1 cellular context compared by ENCODE assay signal in the genomic region with DNA sequence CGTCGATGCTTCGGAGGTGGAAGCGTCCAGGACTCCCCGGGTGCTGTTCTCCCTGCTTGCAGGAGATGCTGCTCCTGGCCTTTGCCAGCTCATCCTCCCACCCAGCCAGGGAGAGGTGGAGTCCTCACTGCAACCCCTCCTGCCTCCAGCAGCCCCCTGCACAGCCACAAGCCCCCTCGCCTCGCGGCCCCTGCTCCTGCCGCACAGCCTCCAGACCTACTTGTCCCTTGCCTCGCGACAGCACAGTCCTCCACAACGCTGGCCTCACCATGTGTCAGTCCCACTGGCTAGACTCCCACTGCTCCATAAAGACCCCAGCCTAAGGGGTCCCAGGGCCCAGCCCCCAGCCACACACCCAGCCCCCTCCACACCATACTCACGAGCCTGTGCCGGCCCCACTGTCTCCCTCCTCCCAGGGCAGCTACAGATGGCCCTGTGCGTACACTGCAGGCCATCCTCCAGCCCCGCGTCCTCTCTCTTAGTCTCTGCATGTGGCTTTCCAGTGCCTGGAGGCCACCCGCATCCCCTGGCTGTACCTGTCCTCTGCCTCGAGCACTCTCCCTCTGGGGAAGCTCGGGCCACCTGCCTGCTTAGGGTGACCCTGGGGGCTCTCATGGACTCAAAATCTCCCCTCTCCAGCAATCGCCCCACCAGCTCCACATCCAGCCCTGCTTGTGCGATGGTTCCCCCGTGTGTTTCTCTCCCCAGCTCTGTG.
TF ChIP-seq lines count a peak whose summit lies in the region.

No MANE protein-coding gene starts in this region.

TF ChIP-seq in GM23338, 12 proteins besides CTCF, POLR2A, EP300 and RAD21 (continued from another document):
- TF ChIP-seq, protein P1, sequence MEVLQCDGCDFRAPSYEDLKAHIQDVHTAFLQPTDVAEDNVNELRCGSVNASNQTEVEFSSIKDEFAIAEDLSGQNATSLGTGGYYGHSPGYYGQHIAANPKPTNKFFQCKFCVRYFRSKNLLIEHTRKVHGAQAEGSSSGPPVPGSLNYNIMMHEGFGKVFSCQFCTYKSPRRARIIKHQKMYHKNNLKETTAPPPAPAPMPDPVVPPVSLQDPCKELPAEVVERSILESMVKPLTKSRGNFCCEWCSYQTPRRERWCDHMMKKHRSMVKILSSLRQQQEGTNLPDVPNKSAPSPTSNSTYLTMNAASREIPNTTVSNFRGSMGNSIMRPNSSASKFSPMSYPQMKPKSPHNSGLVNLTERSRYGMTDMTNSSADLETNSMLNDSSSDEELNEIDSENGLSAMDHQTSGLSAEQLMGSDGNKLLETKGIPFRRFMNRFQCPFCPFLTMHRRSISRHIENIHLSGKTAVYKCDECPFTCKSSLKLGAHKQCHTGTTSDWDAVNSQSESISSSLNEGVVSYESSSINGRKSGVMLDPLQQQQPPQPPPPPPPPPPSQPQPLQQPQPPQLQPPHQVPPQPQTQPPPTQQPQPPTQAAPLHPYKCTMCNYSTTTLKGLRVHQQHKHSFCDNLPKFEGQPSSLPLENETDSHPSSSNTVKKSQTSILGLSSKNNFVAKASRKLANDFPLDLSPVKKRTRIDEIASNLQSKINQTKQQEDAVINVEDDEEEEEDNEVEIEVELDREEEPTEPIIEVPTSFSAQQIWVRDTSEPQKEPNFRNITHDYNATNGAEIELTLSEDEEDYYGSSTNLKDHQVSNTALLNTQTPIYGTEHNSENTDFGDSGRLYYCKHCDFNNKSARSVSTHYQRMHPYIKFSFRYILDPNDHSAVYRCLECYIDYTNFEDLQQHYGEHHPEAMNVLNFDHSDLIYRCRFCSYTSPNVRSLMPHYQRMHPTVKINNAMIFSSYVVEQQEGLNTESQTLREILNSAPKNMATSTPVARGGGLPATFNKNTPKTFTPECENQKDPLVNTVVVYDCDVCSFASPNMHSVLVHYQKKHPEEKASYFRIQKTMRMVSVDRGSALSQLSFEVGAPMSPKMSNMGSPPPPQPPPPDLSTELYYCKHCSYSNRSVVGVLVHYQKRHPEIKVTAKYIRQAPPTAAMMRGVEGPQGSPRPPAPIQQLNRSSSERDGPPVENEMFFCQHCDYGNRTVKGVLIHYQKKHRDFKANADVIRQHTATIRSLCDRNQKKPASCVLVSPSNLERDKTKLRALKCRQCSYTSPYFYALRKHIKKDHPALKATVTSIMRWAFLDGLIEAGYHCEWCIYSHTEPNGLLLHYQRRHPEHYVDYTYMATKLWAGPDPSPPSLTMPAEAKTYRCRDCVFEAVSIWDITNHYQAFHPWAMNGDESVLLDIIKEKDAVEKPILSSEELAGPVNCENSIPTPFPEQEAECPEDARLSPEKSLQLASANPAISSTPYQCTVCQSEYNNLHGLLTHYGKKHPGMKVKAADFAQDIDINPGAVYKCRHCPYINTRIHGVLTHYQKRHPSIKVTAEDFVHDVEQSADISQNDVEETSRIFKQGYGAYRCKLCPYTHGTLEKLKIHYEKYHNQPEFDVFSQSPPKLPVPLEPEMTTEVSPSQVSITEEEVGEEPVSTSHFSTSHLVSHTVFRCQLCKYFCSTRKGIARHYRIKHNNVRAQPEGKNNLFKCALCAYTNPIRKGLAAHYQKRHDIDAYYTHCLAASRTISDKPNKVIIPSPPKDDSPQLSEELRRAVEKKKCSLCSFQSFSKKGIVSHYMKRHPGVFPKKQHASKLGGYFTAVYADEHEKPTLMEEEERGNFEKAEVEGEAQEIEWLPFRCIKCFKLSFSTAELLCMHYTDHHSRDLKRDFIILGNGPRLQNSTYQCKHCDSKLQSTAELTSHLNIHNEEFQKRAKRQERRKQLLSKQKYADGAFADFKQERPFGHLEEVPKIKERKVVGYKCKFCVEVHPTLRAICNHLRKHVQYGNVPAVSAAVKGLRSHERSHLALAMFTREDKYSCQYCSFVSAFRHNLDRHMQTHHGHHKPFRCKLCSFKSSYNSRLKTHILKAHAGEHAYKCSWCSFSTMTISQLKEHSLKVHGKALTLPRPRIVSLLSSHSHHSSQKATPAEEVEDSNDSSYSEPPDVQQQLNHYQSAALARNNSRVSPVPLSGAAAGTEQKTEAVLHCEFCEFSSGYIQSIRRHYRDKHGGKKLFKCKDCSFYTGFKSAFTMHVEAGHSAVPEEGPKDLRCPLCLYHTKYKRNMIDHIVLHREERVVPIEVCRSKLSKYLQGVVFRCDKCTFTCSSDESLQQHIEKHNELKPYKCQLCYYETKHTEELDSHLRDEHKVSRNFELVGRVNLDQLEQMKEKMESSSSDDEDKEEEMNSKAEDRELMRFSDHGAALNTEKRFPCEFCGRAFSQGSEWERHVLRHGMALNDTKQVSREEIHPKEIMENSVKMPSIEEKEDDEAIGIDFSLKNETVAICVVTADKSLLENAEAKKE (CRISPR knock-in tag; IDR thresholded peaks at IDR 0.05) = no peak
- TF ChIP-seq CREB1 (CRISPR knock-in tag; IDR thresholded peaks at IDR 0.05; ENCODE audit: low read depth) = no peak
- TF ChIP-seq, protein P2, sequence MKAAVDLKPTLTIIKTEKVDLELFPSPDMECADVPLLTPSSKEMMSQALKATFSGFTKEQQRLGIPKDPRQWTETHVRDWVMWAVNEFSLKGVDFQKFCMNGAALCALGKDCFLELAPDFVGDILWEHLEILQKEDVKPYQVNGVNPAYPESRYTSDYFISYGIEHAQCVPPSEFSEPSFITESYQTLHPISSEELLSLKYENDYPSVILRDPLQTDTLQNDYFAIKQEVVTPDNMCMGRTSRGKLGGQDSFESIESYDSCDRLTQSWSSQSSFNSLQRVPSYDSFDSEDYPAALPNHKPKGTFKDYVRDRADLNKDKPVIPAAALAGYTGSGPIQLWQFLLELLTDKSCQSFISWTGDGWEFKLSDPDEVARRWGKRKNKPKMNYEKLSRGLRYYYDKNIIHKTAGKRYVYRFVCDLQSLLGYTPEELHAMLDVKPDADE (IDR thresholded peaks at IDR 0.05) = no peak
- TF ChIP-seq EZH2 (IDR thresholded peaks at IDR 0.05; ENCODE audit: low read depth, unreplicated experiment) = no peak
